In genomic region chr13:108494991-108495661, GRCh38 we compare ENCODE assay signal across 10 cellular contexts.
DNase-seq lines count a peak whose midpoint lies in the region; ATAC-seq, FAIRE-seq and TF ChIP-seq lines count a peak whose summit lies in the region.
"Had no signal": no experiment of that assay in that cellular context is flagged by ENCODE, and none has a peak within 500 bp of the region (broad histone marks: within the 10 kb centered on the region; RNA-seq: fewer than 3 reads in every experiment).

No MANE protein-coding gene starts in this region.

- H3K27ac ChIP-seq in left ventricle myocardium inferior (replicated peaks) (no peak overlapping the region), lower lobe of right lung (no peak overlapping the region), vagina (no peak overlapping the region), kidney (ENCODE audit: low read depth in 2 of 2, low read length in 2 of 2) (no peak overlapping the region)

- H3K4me3 Mint-ChIP-seq in brain: peak overlapping the region; percentile 84 to 96 (median 88)

- peaks cover 9% of the 10 kb centered on the region for H3K9me3 ChIP-seq in left ventricle myocardium inferior (replicated peaks)
- no peaks in the 10 kb centered on the region for H3K9me3 ChIP-seq in lower lobe of right lung
- no peaks in the 10 kb centered on the region for H3K9me3 ChIP-seq in vagina
- peaks cover 0 to 3% of the 10 kb centered on the region in 2 donors for H3K9me3 ChIP-seq in kidney (ENCODE audit: control insufficient read depth in 1 of 2, low read length in 2 of 2)

- H3K27me3 Mint-ChIP-seq in brain: peaks cover 41% of the 10 kb centered on the region

- peak overlapping the region; percentile 60 to 90 (median 80) for H3K27ac Mint-ChIP-seq in brain

- no peak for DNase-seq in left ventricle myocardium inferior
- no peak for DNase-seq in left cardiac atrium
- no peak for DNase-seq in lower lobe of right lung
- DNase-seq in vagina (ENCODE audit: extremely low spot score in 2 of 2): no peak
- no peak for DNase-seq in kidney
- no peak for DNase-seq in GM12891 (ENCODE audit: insufficient read length, low spot score)
- no peak for DNase-seq in HT-29 (ENCODE audit: low spot score)
- DNase-seq: activated effector memory CD4-positive, alpha-beta T cell treated with Interleukin-2 at 50 U/mL for 16 hours; NCI-H446 had no signal

- H3K36me3 Mint-ChIP-seq in brain: no peaks in the 10 kb centered on the region

- H3K9me3 Mint-ChIP-seq in brain: peaks cover 7 to 13% (median 8%) of the 10 kb centered on the region in 5 experiments

- H3K36me3 ChIP-seq in left ventricle myocardium inferior (no peaks in the 10 kb centered on the region), lower lobe of right lung (no peaks in the 10 kb centered on the region), vagina (no peaks in the 10 kb centered on the region), kidney (ENCODE audit: control insufficient read depth in 1 of 2, insufficient read depth in 2 of 2, low read length in 2 of 2) (no peaks in the 10 kb centered on the region)

- peak overlapping the region; percentile 54 for H3K4me3 ChIP-seq in left ventricle myocardium inferior
- peak overlapping the region; percentile 46 for H3K4me3 ChIP-seq in lower lobe of right lung
- H3K4me3 ChIP-seq in vagina: peak overlapping the region; percentile 46 to 63
- H3K4me3 ChIP-seq in kidney (ENCODE audit: low read length in 2 of 2): no peak overlapping the region

- peaks cover 33% of the 10 kb centered on the region for H3K4me1 Mint-ChIP-seq in brain

- TF ChIP-seq POLR2A in vagina (IDR thresholded peaks at IDR 0.05) (no peak), GM12891 (IDR thresholded peaks at IDR 0.05; ENCODE audit: low read depth, low read length) (no peak)

- no peak overlapping the region for H3K9ac ChIP-seq in kidney (ENCODE audit: low read length in 2 of 2)

- H3K27me3 ChIP-seq in left ventricle myocardium inferior (ENCODE audit: low read depth): peaks cover 70% of the 10 kb centered on the region
- H3K27me3 ChIP-seq in lower lobe of right lung (ENCODE audit: low read depth): peaks cover 29% of the 10 kb centered on the region
- H3K27me3 ChIP-seq in vagina: no peaks in the 10 kb centered on the region

- intact Hi-C loops in left ventricle myocardium inferior (cut with micrococcal nuclease) (no loop called here), left cardiac atrium (cut with DNase I) (no loop called here), lower lobe of right lung (cut with DNase I) (no loop called here), vagina (cut with DNase I) (no loop called here), kidney (cut with DNase I) (no loop called here)

- peaks cover 21% of the 10 kb centered on the region for H3K4me1 ChIP-seq in left ventricle myocardium inferior
- peaks cover 11% of the 10 kb centered on the region for H3K4me1 ChIP-seq in lower lobe of right lung
- peaks cover 4% of the 10 kb centered on the region for H3K4me1 ChIP-seq in vagina
- H3K4me1 ChIP-seq in kidney (ENCODE audit: control insufficient read depth in 1 of 2, insufficient read depth in 1 of 2, low read depth in 1 of 2, low read length in 2 of 2): no peaks in the 10 kb centered on the region

- no peak for FAIRE-seq in kidney (lab: Jason Lieb, UNC)
- no peak for FAIRE-seq in GM12891 (lab: Jason Lieb, UNC)

- ATAC-seq in left cardiac atrium (no peak), lower lobe of right lung (peak in 1 of 2 donors; percentile 26)

- no peak for TF ChIP-seq CTCF in left ventricle myocardium inferior (IDR thresholded peaks at IDR 0.05; ENCODE audit: borderline replicate concordance)
- TF ChIP-seq CTCF in brain (conservative IDR thresholded peaks at IDR 0.05): no peak
- no peak for TF ChIP-seq CTCF in lower lobe of right lung (IDR thresholded peaks at IDR 0.05)
- TF ChIP-seq CTCF in vagina (IDR thresholded peaks at IDR 0.05): no peak
- TF ChIP-seq CTCF in kidney (IDR thresholded peaks at IDR 0.05; ENCODE audit: borderline replicate concordance, extremely low read depth, insufficient read depth): no peak

TF ChIP-seq in GM12891, 5 proteins besides CTCF, POLR2A, EP300 and RAD21:
- TF ChIP-seq POLR2AphosphoS5 (IDR thresholded peaks at IDR 0.05; ENCODE audit: low read depth, low read length): no peak
- TF ChIP-seq TAF1 (IDR thresholded peaks at IDR 0.05; ENCODE audit: low read depth, low read length): no peak
- no peak for TF ChIP-seq PAX5 (IDR thresholded peaks at IDR 0.05; ENCODE audit: insufficient read depth, low read length, severe bottlenecking)
- TF ChIP-seq SPI1 (IDR thresholded peaks at IDR 0.05; ENCODE audit: low read depth, low read length): no peak
- no peak for TF ChIP-seq POU2F2 (IDR thresholded peaks at IDR 0.05; ENCODE audit: low read depth, low read length)

Comparison
In these comparisons a context has a peak if more than half of its experiments do, and no peak if none do; other contexts are left out.
1. H3K4me3 ChIP-seq: peak in left ventricle myocardium inferior (single experiment), lower lobe of right lung (single experiment) and vagina (2 of 2); none in kidney (0 of 2).